1 cellular context compared by ENCODE assay signal in the genomic region with DNA sequence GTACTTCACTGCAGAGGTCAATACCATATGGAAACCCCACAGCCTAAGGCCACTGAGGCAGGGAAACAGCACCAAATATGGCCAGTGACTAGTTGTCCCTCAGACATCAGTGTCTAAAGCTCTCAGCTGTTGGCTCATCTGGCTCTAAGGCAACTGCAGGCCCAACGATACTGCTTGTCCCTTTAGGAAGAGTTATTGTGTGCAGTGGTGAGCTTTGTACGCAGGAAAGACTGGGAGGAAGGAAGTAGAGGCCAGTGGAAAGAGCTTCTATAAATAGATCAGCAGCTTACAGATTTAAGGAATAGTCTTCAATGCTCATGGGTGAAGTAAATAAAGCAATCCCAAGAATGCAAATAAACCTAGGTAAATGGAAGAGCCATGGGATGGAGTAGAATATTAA.
TF ChIP-seq lines count a peak whose summit lies in the region.

No MANE protein-coding gene starts in this region.

TF ChIP-seq in IMR-90, 13 proteins besides CTCF, POLR2A, EP300 and RAD21:
- no peak for TF ChIP-seq BHLHE40 (IDR thresholded peaks at IDR 0.05; ENCODE audit: low read depth, low read length)
